Comparison of ENCODE assay signal across 1 cellular context in genomic region chr5:72847989-72848473, GRCh38.
A peak's percentile ranks its signal among the peaks of the same experiment; 100 is the strongest.
TF ChIP-seq lines count a peak whose summit lies in the region.

No MANE protein-coding gene starts in this region.

TF ChIP-seq in HepG2, 621 proteins besides CTCF, POLR2A, EP300 and RAD21 (continued from another document and continues in another):
- TF ChIP-seq PATZ1 (CRISPR knock-in tag; IDR thresholded peaks at IDR 0.05) (peak; percentile 54), ZNF841 (CRISPR knock-in tag; IDR thresholded peaks at IDR 0.05; ENCODE audit: borderline replicate concordance) (no peak), SP1 (IDR thresholded peaks at IDR 0.05) (no peak), SP1 (CRISPR knock-in tag; IDR thresholded peaks at IDR 0.05) (peak; percentile 33; the same call in 1 of the 2 replicates), RARA (CRISPR knock-in tag; IDR thresholded peaks at IDR 0.05) (peak; percentile 36; the same call in 1 of the 2 replicates), ZZZ3 (CRISPR knock-in tag; IDR thresholded peaks at IDR 0.05; ENCODE audit: borderline replicate concordance) (no peak), STAT5B (CRISPR knock-in tag; IDR thresholded peaks at IDR 0.05) (no peak), ZNF335 (CRISPR knock-in tag; IDR thresholded peaks at IDR 0.05) (no peak), MAFF (IDR thresholded peaks at IDR 0.05; ENCODE audit: low read depth, low read length) (no peak), SALL1 (CRISPR knock-in tag; IDR thresholded peaks at IDR 0.05) (peak; percentile 74), NFKBIZ (CRISPR knock-in tag; IDR thresholded peaks at IDR 0.05) (no peak), SKIL (CRISPR knock-in tag; IDR thresholded peaks at IDR 0.05; ENCODE audit: borderline replicate concordance) (no peak), ATF2 (CRISPR knock-in tag; IDR thresholded peaks at IDR 0.05) (peak; percentile 82), ZNF782 (CRISPR knock-in tag; IDR thresholded peaks at IDR 0.05; ENCODE audit: borderline replicate concordance) (peak; percentile 77; the same call in 1 of the 2 replicates), ZNF781 (CRISPR knock-in tag; IDR thresholded peaks at IDR 0.05; ENCODE audit: borderline replicate concordance, not compliant biosample characterization) (peak; percentile 56), FOXP4 (CRISPR knock-in tag; IDR thresholded peaks at IDR 0.05) (peak; percentile 47; the same call in 1 of the 2 replicates), ETV5 (CRISPR knock-in tag; IDR thresholded peaks at IDR 0.05; ENCODE audit: borderline replicate concordance) (0 out of 2 replicates have a peak, but pooled peaks have one; percentile 52), SALL2 (CRISPR knock-in tag; IDR thresholded peaks at IDR 0.05) (peak; percentile 20; the same call in 1 of the 2 replicates), ZSCAN30 (CRISPR knock-in tag; IDR thresholded peaks at IDR 0.05) (no peak), KMT2A (CRISPR knock-in tag; IDR thresholded peaks at IDR 0.05) (peak; percentile 93), GATA4 (IDR thresholded peaks at IDR 0.05; ENCODE audit: borderline replicate concordance, low read depth) (peak; percentile 65; the same call in 1 of the 2 replicates), IRF2 (CRISPR knock-in tag; IDR thresholded peaks at IDR 0.05) (peak; percentile 79; the same call in 1 of the 2 replicates), ZNF598 (CRISPR knock-in tag; IDR thresholded peaks at IDR 0.05; ENCODE audit: borderline replicate concordance) (peak; percentile 53; the same call in 1 of the 2 replicates), KMT2B (CRISPR knock-in tag; IDR thresholded peaks at IDR 0.05) (peak; percentile 91), KLF6 (CRISPR knock-in tag; IDR thresholded peaks at IDR 0.05) (0 out of 2 replicates have a peak, but pooled peaks have one; percentile 31), MAF1 (CRISPR knock-in tag; IDR thresholded peaks at IDR 0.05; ENCODE audit: borderline replicate concordance) (no peak), TEAD3 (CRISPR knock-in tag; optimal IDR thresholded peaks at IDR 0.05; ENCODE audit: borderline replicate concordance) (peak; percentile 61), ERF (CRISPR knock-in tag; IDR thresholded peaks at IDR 0.05) (peak; percentile 77; the same call in 1 of the 2 replicates), RAD51 (IDR thresholded peaks at IDR 0.05; ENCODE audit: borderline replicate concordance) (no peak), PRPF4 (IDR thresholded peaks at IDR 0.05; ENCODE audit: low read depth, low read length, poor library complexity, severe bottlenecking) (no peak), YY1 (IDR thresholded peaks at IDR 0.05; ENCODE audit: insufficient read depth, insufficient replicate concordance, low read depth, low read length) (peak; percentile 67), HNF4A (CRISPR knock-in tag; IDR thresholded peaks at IDR 0.05) (peak; percentile 19; the same call in 1 of the 2 replicates), ZNF18 (CRISPR knock-in tag; IDR thresholded peaks at IDR 0.05; ENCODE audit: insufficient replicate concordance) (peak; percentile 86), ZNF329 (CRISPR knock-in tag; IDR thresholded peaks at IDR 0.05; ENCODE audit: low read depth) (peak; percentile 29; the same call in 1 of the 2 replicates), BCL6 (CRISPR knock-in tag; IDR thresholded peaks at IDR 0.05) (no peak), KAT8 (CRISPR knock-in tag; IDR thresholded peaks at IDR 0.05) (peak; percentile 73), BRD4 (CRISPR knock-in tag; IDR thresholded peaks at IDR 0.05) (peak; percentile 82; the same call in 1 of the 2 replicates), ZC3H13 (CRISPR knock-in tag; IDR thresholded peaks at IDR 0.05) (no peak), KDM5B (CRISPR knock-in tag; IDR thresholded peaks at IDR 0.05; ENCODE audit: borderline replicate concordance) (peak; percentile 38; the same call in 1 of the 2 replicates), MIER3 (CRISPR knock-in tag; IDR thresholded peaks at IDR 0.05; ENCODE audit: borderline replicate concordance) (peak; percentile 59; the same call in 1 of the 2 replicates), DNMT3B (CRISPR knock-in tag; conservative IDR thresholded peaks at IDR 0.05) (0 out of 2 replicates have a peak, but pooled peaks have one; percentile 26), ZNF280B (CRISPR knock-in tag; IDR thresholded peaks at IDR 0.05; ENCODE audit: borderline replicate concordance) (peak; percentile 93), TFDP2 (CRISPR knock-in tag; IDR thresholded peaks at IDR 0.05) (peak; percentile 50; the same call in 1 of the 2 replicates), FUBP1 (CRISPR knock-in tag; IDR thresholded peaks at IDR 0.05; ENCODE audit: borderline replicate concordance) (no peak), FOXK2 (IDR thresholded peaks at IDR 0.05) (no peak), CREB3 (CRISPR knock-in tag; IDR thresholded peaks at IDR 0.05) (0 out of 2 replicates have a peak, but pooled peaks have one; percentile 76), RBM39 (IDR thresholded peaks at IDR 0.05; ENCODE audit: low read depth, low read length, poor library complexity, severe bottlenecking) (peak; percentile 82), NONO (IDR thresholded peaks at IDR 0.05) (no peak), NONO (CRISPR knock-in tag; conservative IDR thresholded peaks at IDR 0.05) (no peak; the same call in 1 of the 2 replicates), POLR2G (IDR thresholded peaks at IDR 0.05; ENCODE audit: low read depth, low read length) (peak; percentile 99), ONECUT2 (CRISPR knock-in tag; IDR thresholded peaks at IDR 0.05) (no peak), ELF4 (CRISPR knock-in tag; IDR thresholded peaks at IDR 0.05; ENCODE audit: borderline replicate concordance) (no peak), ZBTB26 (CRISPR knock-in tag; IDR thresholded peaks at IDR 0.05; ENCODE audit: borderline replicate concordance) (no peak)
